Comparison of ENCODE assay signal across 33 cellular contexts in genomic region chr2:183166210-183166609, GRCh38.
"Had no signal": no experiment of that assay in that cellular context is flagged by ENCODE, and none has a peak within 500 bp of the region (broad histone marks: within the 10 kb centered on the region; RNA-seq: fewer than 3 reads in every experiment).

No MANE protein-coding gene starts in this region.

- H3K27ac ChIP-seq: body of pancreas, colonic mucosa, epithelial cell of prostate, esophagus squamous epithelium, gastroesophageal sphincter, heart right ventricle, hepatocyte had no signal

- H3K27me3 Mint-ChIP-seq: activated CD4-positive, alpha-beta memory T cell treated with anti-CD3 and anti-CD28 coated beads for 36 hours; activated CD4-positive, alpha-beta T cell treated with anti-CD3 and anti-CD28 coated beads for 36 hours; activated CD4-positive, alpha-beta T cell treated with anti-CD3 and anti-CD28 coated beads, Interleukin-2, amount 10 ng/mL, durations not matched to agents 24 days and 14 days; activated CD8-positive, alpha-beta memory T cell treated with anti-CD3 and anti-CD28 coated beads, Interleukin-2, amount 10 ng/mL, durations not matched to agents 7 days and 5 days; activated naive CD4-positive, alpha-beta T cell treated with anti-CD3 and anti-CD28 coated beads, Interleukin-2, amount 50 U/mL, for 24 hours; T-helper 17 cell had no signal

- H3K4me2 ChIP-seq: hepatocyte had no signal

- H3K9me3 ChIP-seq: body of pancreas, colonic mucosa, esophagus squamous epithelium, gastroesophageal sphincter had no signal

- H3K9me3 Mint-ChIP-seq: activated naive CD4-positive, alpha-beta T cell treated with anti-CD3 and anti-CD28 coated beads, Interleukin-2, amount 50 U/mL, for 24 hours had no signal

- FAIRE-seq: endometrium, endothelial cell of umbilical vein had no signal

- H3K36me3 ChIP-seq: colonic mucosa had no signal

- H3K4me3 ChIP-seq: body of pancreas, colonic mucosa, esophagus squamous epithelium, gastroesophageal sphincter, heart right ventricle, hepatocyte had no signal

- DNase-seq: activated CD4-positive, alpha-beta memory T cell treated with anti-CD3 and anti-CD28 coated beads for 36 hours; activated CD4-positive, alpha-beta T cell treated with anti-CD3 and anti-CD28 coated beads for 36 hours; activated CD4-positive, alpha-beta T cell treated with anti-CD3 and anti-CD28 coated beads, Interleukin-2, amount 10 ng/mL, durations not matched to agents 24 days and 14 days; activated CD4-positive, CD25-positive, alpha-beta regulatory T cell; activated CD4-positive, CD25-positive, alpha-beta regulatory T cell treated with anti-CD3 and anti-CD28 coated beads, Interleukin-2, amount 50 U/mL, for 72 hours; activated CD8-positive, alpha-beta memory T cell treated with anti-CD3 and anti-CD28 coated beads, Interleukin-2, amount 10 ng/mL, durations not matched to agents 7 days and 5 days; activated CD8-positive, alpha-beta memory T cell treated with anti-CD3 and anti-CD28 coated beads, Interleukin-2, amount 50 U/mL, for 4 hours; activated CD8-positive, alpha-beta T cell treated with anti-CD3 and anti-CD28 coated beads, Interleukin-2, amount 10 ng/mL, durations not matched to agents 7 days and 5 days; activated effector memory CD4-positive, alpha-beta T cell treated with anti-CD3 and anti-CD28 coated beads, Interleukin-2, amount 50 U/mL, for 16 hours; activated naive CD4-positive, alpha-beta T cell treated with anti-CD3 and anti-CD28 coated beads for 36 hours; activated T-cell treated with anti-CD3 and anti-CD28 coated beads, Interleukin-2, amount 50 U/mL, for 1 hour; activated T-cell treated with anti-CD3 and anti-CD28 coated beads, Interleukin-2, amount 50 U/mL, for 48 hours; amniotic stem cell; anterior cingulate cortex; body of pancreas; caudate nucleus; cerebellar nuclear complex; colonic mucosa; effector CD8-positive, alpha-beta T cell; esophagus squamous epithelium; foreskin melanocyte; heart right ventricle; T-helper 17 cell; T1000 had no signal

- H3K27me3 ChIP-seq: body of pancreas, colonic mucosa, esophagus squamous epithelium, gastroesophageal sphincter, heart right ventricle, hepatocyte had no signal

- H2AFZ ChIP-seq: hepatocyte had no signal

- H3K4me3 Mint-ChIP-seq: activated CD4-positive, alpha-beta memory T cell treated with anti-CD3 and anti-CD28 coated beads for 36 hours; activated CD4-positive, alpha-beta T cell treated with anti-CD3 and anti-CD28 coated beads for 36 hours; activated CD4-positive, alpha-beta T cell treated with anti-CD3 and anti-CD28 coated beads, Interleukin-2, amount 10 ng/mL, durations not matched to agents 24 days and 14 days; activated CD8-positive, alpha-beta memory T cell treated with anti-CD3 and anti-CD28 coated beads, Interleukin-2, amount 10 ng/mL, durations not matched to agents 7 days and 5 days; activated CD8-positive, alpha-beta T cell treated with anti-CD3 and anti-CD28 coated beads, Interleukin-2, amount 10 ng/mL, durations not matched to agents 7 days and 5 days; activated naive CD4-positive, alpha-beta T cell treated with anti-CD3 and anti-CD28 coated beads for 36 hours; activated naive CD4-positive, alpha-beta T cell treated with anti-CD3 and anti-CD28 coated beads, Interleukin-2, amount 50 U/mL, for 24 hours; activated T-helper 1 cell treated with anti-CD3 and anti-CD28 coated beads, Interleukin-12 subunit alpha, Interleukin-12 subunit beta, Interleukin-2, Interleukin-4 antibody, amounts not matched to agents 30 ng/mL and 10 ng/mL and 1 ng/mL, durations not matched to agents 14 hours and 24 hours and 36 hours; T-helper 17 cell; T-helper 2 cell treated with Interferon-gamma antibody and Interleukin-4, amounts not matched to agents 5 μg/mL and 100 μg/mL, for 36 hours had no signal

- H3K4me1 ChIP-seq: body of pancreas, colonic mucosa, gastroesophageal sphincter, heart right ventricle had no signal

- H3K27ac Mint-ChIP-seq: activated CD4-positive, alpha-beta memory T cell treated with anti-CD3 and anti-CD28 coated beads for 36 hours; activated CD4-positive, alpha-beta T cell treated with anti-CD3 and anti-CD28 coated beads for 36 hours; activated CD4-positive, alpha-beta T cell treated with anti-CD3 and anti-CD28 coated beads, Interleukin-2, amount 10 ng/mL, durations not matched to agents 24 days and 14 days; activated CD8-positive, alpha-beta memory T cell treated with anti-CD3 and anti-CD28 coated beads, Interleukin-2, amount 10 ng/mL, durations not matched to agents 7 days and 5 days; activated CD8-positive, alpha-beta T cell treated with anti-CD3 and anti-CD28 coated beads, Interleukin-2, amount 10 ng/mL, durations not matched to agents 7 days and 5 days; activated naive CD4-positive, alpha-beta T cell treated with anti-CD3 and anti-CD28 coated beads for 36 hours; activated naive CD4-positive, alpha-beta T cell treated with anti-CD3 and anti-CD28 coated beads, Interleukin-2, amount 50 U/mL, for 24 hours; activated T-helper 1 cell treated with anti-CD3 and anti-CD28 coated beads, Interleukin-12 subunit alpha, Interleukin-12 subunit beta, Interleukin-2, Interleukin-4 antibody, amounts not matched to agents 30 ng/mL and 10 ng/mL and 1 ng/mL, durations not matched to agents 14 hours and 24 hours and 36 hours; activated T-helper 2 cell treated with anti-CD3 and anti-CD28 coated beads, Interferon-gamma antibody, Interleukin-2, Interleukin-4, amounts not matched to agents 10 μg/mL and 5 μg/mL and 100 μg/mL, durations not matched to agents 14 hours and 24 hours and 36 hours; T-helper 17 cell; T-helper 2 cell treated with Interferon-gamma antibody and Interleukin-4, amounts not matched to agents 5 μg/mL and 100 μg/mL, for 36 hours had no signal
